In genomic region chr5:119411291-119411934, GRCh38 we compare ENCODE assay signal across 8 cellular contexts. TPM values are rescaled to one million over a fixed set of nuclear protein-coding genes. Genes with fewer than 3 reads are reported as not detected.
DNase-seq lines count a peak whose midpoint lies in the region; ATAC-seq and TF ChIP-seq lines count a peak whose summit lies in the region.

No MANE protein-coding gene starts in this region.

- in situ Hi-C loops in astrocyte of the cerebellum (cut with HindIII; ENCODE audit: low sequenced_read_pairs) = no loop called here

- H3K27ac ChIP-seq in liver (ENCODE audit: low read depth in 1 of 2, low read length in 2 of 2) (peak overlapping the region; percentile 16 to 56), urinary bladder (ENCODE audit: low read depth) (no peak overlapping the region)

- 36% methylated on average over 9 of the region's 9 CpGs for WGBS in liver
- 18% methylated on average over 9 of the region's 9 CpGs for WGBS in urinary bladder

- ATAC-seq in HG03354 (IDR thresholded peaks at IDR 0.05; ENCODE audit: poor library complexity, severe bottlenecking, unreplicated experiment) = peak; percentile 7
- no peak for ATAC-seq in GM19455 (IDR thresholded peaks at IDR 0.05; ENCODE audit: unreplicated experiment)

- no peaks in the 10 kb centered on the region for H3K9me3 ChIP-seq in liver (ENCODE audit: control insufficient read depth in 4 of 4, low read length in 3 of 4)

- no peak for TF ChIP-seq RAD21 in liver (IDR thresholded peaks at IDR 0.05)

- H3K4me1 ChIP-seq in liver (ENCODE audit: control insufficient read depth in 4 of 4, insufficient read depth in 4 of 4, low read length in 3 of 4) (peaks cover 0 to 4% (median 0%) of the 10 kb centered on the region in 4 donors), urinary bladder (ENCODE audit: insufficient read depth) (no peaks in the 10 kb centered on the region)

- DNase-seq in AG09309 (ENCODE audit: low read depth) (no peak), astrocyte of the cerebellum (ENCODE audit: low read depth) (no peak), head of caudate nucleus (no peak), medulla oblongata (ENCODE audit: extremely low spot score) (no peak)

- TF ChIP-seq CTCF in AG09309 (IDR thresholded peaks at IDR 0.05; ENCODE audit: control insufficient read depth, insufficient read depth, low read depth, low read length, missing control alignments) (no peak), astrocyte of the cerebellum (IDR thresholded peaks at IDR 0.05; ENCODE audit: low read depth, low read length, missing control alignments) (no peak), liver (IDR thresholded peaks at IDR 0.05; ENCODE audit: low read depth, low read length, missing input control) (no peak)

- no peaks in the 10 kb centered on the region for H3K36me3 ChIP-seq in liver (ENCODE audit: control insufficient read depth in 4 of 4, insufficient read depth in 3 of 4, low read depth in 1 of 4, low read length in 3 of 4)
- H3K36me3 ChIP-seq in urinary bladder (ENCODE audit: insufficient read depth) = no peaks in the 10 kb centered on the region

- peak overlapping the region; percentile 73 to 98 for H3K9ac ChIP-seq in liver (ENCODE audit: low read depth in 1 of 2, low read length in 2 of 2)

- H3K4me3 ChIP-seq in AG09309 (ENCODE audit: control insufficient read depth, low read depth, low read length) (peak overlapping the region; percentile 41), astrocyte of the cerebellum (ENCODE audit: low read depth, low read length) (peak overlapping the region; percentile 46), liver (ENCODE audit: low read depth in 1 of 3, low read length in 3 of 3) (peak overlapping the region; percentile 45 to 68 (median 65)), urinary bladder (ENCODE audit: low read depth, low read length) (peak overlapping the region; percentile 24)

- intact Hi-C loops in head of caudate nucleus (cut with DNase I) = loop anchor here (5.0 to 10.0 kb wide), 2 partner anchors 137 to 424 kb away; partner anchors contain the start of gene DTWD2

- no peaks in the 10 kb centered on the region for H3K27me3 ChIP-seq in liver (ENCODE audit: control insufficient read depth in 4 of 4, insufficient read depth in 4 of 4, low read length in 3 of 4)

TF ChIP-seq in liver, 16 proteins besides CTCF, POLR2A, EP300 and RAD21:
- no peak for TF ChIP-seq YY1 (IDR thresholded peaks at IDR 0.05)
- no peak for TF ChIP-seq REST (IDR thresholded peaks at IDR 0.05)
- no peak for TF ChIP-seq FOXA1 (IDR thresholded peaks at IDR 0.05)
- no peak for TF ChIP-seq ZBTB33 (IDR thresholded peaks at IDR 0.05)
- TF ChIP-seq TAF1 (conservative IDR thresholded peaks at IDR 0.05) = no peak

RNA-seq across cellular contexts. Expression of gene HSD17B4, which starts 40.9 kb away (rescaled TPM):
- total RNA-seq in liver = 100 to 1,000 TPM; 299 to 699 TPM
- polyA plus RNA-seq in liver = 100 to 1,000 TPM; 378 to 407 TPM
- 226 TPM for total RNA-seq in urinary bladder
- 204 TPM for polyA plus RNA-seq in urinary bladder

RNA-seq across cellular contexts. Expression of gene TNFAIP8, which starts 55.6 kb away (rescaled TPM):
- total RNA-seq in liver = 10 to 100 TPM in 1 of 2 donors, 1 to 10 TPM in 1; 5.5 to 28.6 TPM
- 1 to 10 TPM; 2.6 to 3.3 TPM for polyA plus RNA-seq in liver
- total RNA-seq in urinary bladder = 49.9 TPM
- polyA plus RNA-seq in urinary bladder = 21.6 TPM
